ENCODE assay signal across 8 cellular contexts in the genomic region with DNA sequence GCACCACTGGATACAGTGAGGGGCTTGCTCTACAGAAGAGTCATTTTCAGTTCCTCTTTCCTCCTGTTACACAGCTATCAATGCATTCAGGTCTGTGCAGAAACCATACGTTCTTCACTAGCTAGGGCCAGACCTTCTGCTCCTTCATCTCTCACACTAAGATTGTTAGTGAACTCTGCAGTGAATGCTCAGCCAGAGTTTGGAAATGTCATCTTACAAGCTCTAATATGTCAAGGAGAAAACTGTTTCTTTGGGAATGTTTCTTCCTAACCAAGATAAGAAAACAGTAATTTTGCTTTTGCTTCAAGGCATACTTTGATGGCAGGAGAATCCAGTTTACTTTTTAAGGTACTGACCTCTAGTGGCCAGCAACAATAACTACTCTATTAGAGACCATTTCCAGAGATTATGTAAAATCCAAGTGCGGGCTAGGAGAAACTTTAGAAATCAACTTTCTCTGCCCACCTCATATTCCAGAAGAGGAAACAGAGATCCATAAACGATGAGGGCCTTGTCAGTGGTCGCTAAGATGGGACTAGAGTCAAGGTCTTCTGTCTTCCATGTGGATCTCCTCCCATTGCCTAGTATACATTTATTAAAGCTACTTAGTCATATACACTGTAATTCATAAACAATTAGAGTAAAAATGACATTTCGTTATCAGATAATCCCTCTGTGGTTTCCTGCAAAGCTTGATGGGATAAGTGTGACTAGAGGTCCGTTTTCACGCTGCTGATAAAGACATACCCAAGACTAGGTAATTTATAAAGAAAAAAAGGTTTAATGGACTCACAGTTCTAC. TPM values are rescaled to one million over a fixed set of nuclear protein-coding genes. Genes with fewer than 3 reads are reported as not detected.
DNase-seq lines count a peak whose midpoint lies in the region; ATAC-seq, FAIRE-seq and TF ChIP-seq lines count a peak whose summit lies in the region.

No MANE protein-coding gene starts in this region.

- H3K4me1 ChIP-seq in BE2C (peaks cover 3% of the 10 kb centered on the region), GM12878 (ENCODE audit: control insufficient read depth, insufficient read depth, low read length) (no peaks in the 10 kb centered on the region), testis (peaks cover 7% of the 10 kb centered on the region)

- no peaks in the 10 kb centered on the region for H3K27me3 ChIP-seq in BE2C
- no peaks in the 10 kb centered on the region for H3K27me3 ChIP-seq in GM12878 (replicated peaks in 1 of 2; ENCODE audit: control insufficient read depth in 2 of 2, insufficient read depth in 2 of 2, low read length in 1 of 2)
- H3K27me3 ChIP-seq in testis = no peaks in the 10 kb centered on the region

- no peak for TF ChIP-seq EP300 in GM12878 (IDR thresholded peaks at IDR 0.05; ENCODE audit: borderline replicate concordance in 1 of 2, control insufficient read depth in 1 of 2, low read depth in 2 of 2, low read length in 2 of 2)

- RAD21 ChIA-PET in GM12878 (lab: Charles Lee; ENCODE audit: unreplicated experiment) = interaction anchor here (0.8 to 2.2 kb wide), 7 partner anchors 13 to 227 kb away, joined by 3 to 8 read pairs (median 4); no protein-coding TSS in a partner anchor

- no peak overlapping the region for H2AFZ ChIP-seq in GM12878 (ENCODE audit: control insufficient read depth, low read depth, low read length)

- SMC1A ChIA-PET in GM12878 (lab: Charles Lee; ENCODE audit: uncharacterized antibody, unreplicated experiment) = interaction anchor here (0.6 to 1.8 kb wide), 7 partner anchors 13 to 229 kb away, joined by 3 to 12 read pairs (median 4); partner anchors contain the start of gene CC2D2A

- in situ Hi-C loops in GM12878 (cut with MboI) = loop anchor here (5.0 to 10.0 kb wide), 2 partner anchors 225 to 1803 kb away; no protein-coding TSS in a partner anchor

- TF ChIP-seq POLR2A in GM12878 (IDR thresholded peaks at IDR 0.05; ENCODE audit: low read depth, low read length) = no peak
- TF ChIP-seq POLR2A in testis (IDR thresholded peaks at IDR 0.05) = no peak

- FAIRE-seq in GM12878 (lab: Jason Lieb, UNC) = peak; percentile 88

- CTCF ChIA-PET in GM12878 (lab: Yijun Ruan, JAX) = interaction anchor here (0.6 to 5.7 kb wide), 28 partner anchors 8 to 1799 kb away, joined by 3 to 50 read pairs (median 4); partner anchors contain the start of genes C1QTNF7 and CC2D2A

- WGBS in GM12878 (ENCODE audit: insufficient coverage, insufficient replicate concordance, low lambda C conversion rate, missing lambda C conversion rate) = 10% methylated on average over 7 of the region's 7 CpGs
- 34 to 39% methylated on average over 7 of the region's 7 CpGs for WGBS in testis, 2 donors

- no peak overlapping the region for H3K27ac ChIP-seq in GM12878 (ENCODE audit: control insufficient read depth, insufficient read depth)
- no peak overlapping the region for H3K27ac ChIP-seq in testis

- no TSS peak for BruUV-seq in GM12878 (replicated peaks; lab: Mats Ljungman, UMichigan)

- H3K9ac ChIP-seq in GM12878 (ENCODE audit: control insufficient read depth, insufficient read depth, low read length) = no peak overlapping the region

- POLR2A ChIA-PET in GM12878 (lab: Charles Lee) = no interaction called here

- TF ChIP-seq CTCF in BE2C (IDR thresholded peaks at IDR 0.05; ENCODE audit: low read depth, low read length) (peak; percentile 78), GM12878 (IDR thresholded peaks at IDR 0.05 in 2 of 3, conservative IDR thresholded peaks at IDR 0.05 in 1 of 3; ENCODE audit: control insufficient read depth in 2 of 3, extremely low read depth in 1 of 3, insufficient read depth in 1 of 3, low read depth in 3 of 3, low read length in 3 of 3) (peak; percentile 66 to 71 (median 67)), testis (IDR thresholded peaks at IDR 0.05) (peak; percentile 73 to 82 (median 73))

- no peaks in the 10 kb centered on the region for H4K20me1 ChIP-seq in GM12878 (ENCODE audit: control insufficient read depth, insufficient read depth)

- H3K4me3 ChIP-seq in BE2C (ENCODE audit: low read depth, low read length) (no peak overlapping the region), GM12878 (no peak overlapping the region), testis (no peak overlapping the region)

- no peaks in the 10 kb centered on the region for H3K79me2 ChIP-seq in GM12878 (ENCODE audit: control insufficient read depth, insufficient read depth, low read length)

- no peaks in the 10 kb centered on the region; the same call in 1 of the 2 replicates for H3K9me3 ChIP-seq in BE2C
- no peaks in the 10 kb centered on the region for H3K9me3 ChIP-seq in GM12878 (replicated peaks; ENCODE audit: control insufficient read depth, insufficient read depth, low read length)
- no peaks in the 10 kb centered on the region for H3K9me3 ChIP-seq in testis

- DNase-seq in BE2C (no peak), NCI-H2081 treated with DMSO at 0.1 percent for 48 hours (lab: John Stamatoyannopoulos, UW) (peak; percentile 25), GM12878 (ENCODE audit: low read depth, low spot score) (peak; percentile 20), iris pigment epithelial cell (ENCODE audit: low read depth) (peak; percentile 70), testis (no peak)
- DNase-seq in stimulated activated CD4-positive, alpha-beta T cell treated with anti-CD3 and anti-CD28 coated beads, Interleukin-15, amount 100 ng/mL, for 24 hours = no peak

- H3K36me3 ChIP-seq in BE2C (no peaks in the 10 kb centered on the region), GM12878 (ENCODE audit: control insufficient read depth in 2 of 2, insufficient read depth in 2 of 2, low read length in 1 of 2) (no peaks in the 10 kb centered on the region), testis (ENCODE audit: low read depth, missing control alignments) (no peaks in the 10 kb centered on the region)

- TF ChIP-seq RAD21 in GM12878 (IDR thresholded peaks at IDR 0.05; ENCODE audit: insufficient read depth, low read depth, low read length) = peak; percentile 67

- ATAC-seq in GM18511 (IDR thresholded peaks at IDR 0.05; ENCODE audit: unreplicated experiment) (peak; percentile 98), HG02884 (IDR thresholded peaks at IDR 0.05; ENCODE audit: unreplicated experiment) (peak; percentile 99), GM12878 (peak; percentile 97)

- intact Hi-C loops in GM12878 (cut with micrococcal nuclease; ENCODE audit: unreplicated experiment) (loop anchor here (1.0 to 5.0 kb wide), 3 partner anchors 219 to 1800 kb away; no protein-coding TSS in a partner anchor), testis (cut with DNase I; ENCODE audit: low total_unique reads) (loop anchor here (5.0 kb wide), 1 partner anchor 215 kb away; no protein-coding TSS in a partner anchor)

- peak overlapping the region; percentile 26; the same call in 1 of the 2 replicates for H3K4me2 ChIP-seq in GM12878 (ENCODE audit: control insufficient read depth, insufficient read depth)

TF ChIP-seq in GM12878, 131 proteins besides CTCF, POLR2A, EP300 and RAD21 (continues in another document):
- TF ChIP-seq ELK1 (IDR thresholded peaks at IDR 0.05; ENCODE audit: low read depth, low read length) = no peak

RNA-seq across cellular contexts. Expression of gene CC2D2A, which starts 12.1 kb away (rescaled TPM):
- 11.5 TPM for polyA plus RNA-seq in BE2C (2012; ENCODE audit: insufficient read depth, insufficient read length, low read depth)
- 0.88 and 1.2 TPM in 2 replicates for total RNA-seq in GM12878 (2013; cell fraction: nucleolus; rRNA removed)
- total RNA-seq in GM12878 (2014; rRNA removed) = 0.06 and 0.49 TPM in 2 replicates
- 0.13 and 0.18 TPM in 2 replicates for total RNA-seq in GM12878 (2014; rRNA removed; fragmentation: Illumina TruSeq; extraction: Trizol)
- total RNA-seq in GM12878 (2021) = 0.64 and 0.67 TPM in 2 replicates
- polyA plus RNA-seq in GM12878 (2011; ENCODE audit: low read depth) = not detected
- polyA plus RNA-seq in GM12878 (2011; rRNA removed) = 0.04 and 0.20 TPM in 2 replicates
- polyA plus RNA-seq in GM12878 (2011; cell fraction: cytosol; rRNA removed) = not detected in 2 replicates
- 0.45 TPM in 1 of 2 replicates, not detected in the other for polyA plus RNA-seq in GM12878 (2011; cell fraction: nucleus; rRNA removed)
- 0.08 and 0.36 TPM in 2 replicates for polyA plus RNA-seq in GM12878 (2012)
- polyA plus RNA-seq in GM12878 (2014; fragmentation: Illumina TruSeq; extraction: Trizol) = 0.21 and 0.32 TPM in 2 replicates
- under 1 TPM; 0.26 to 0.43 TPM for polyA plus RNA-seq in GM12878 (2014; fragmentation: Nextera tagmentation; extraction: Ambion mirVana)
- 0.28 and 1.1 TPM in 2 replicates for polyA plus RNA-seq in GM12878 (2014; rRNA removed)
- under 1 TPM; 0.11 to 0.27 TPM for polyA plus RNA-seq in GM12878 (2016; fragmentation: Nextera tagmentation; extraction: Ambion mirVana)
- 0.41 TPM in 1 of 2 replicates, not detected in the other for polyA minus RNA-seq in GM12878 (2011; rRNA and poly(A)+ RNA removed)
- not detected in 2 replicates for polyA minus RNA-seq in GM12878 (2011; cell fraction: cytosol; rRNA and poly(A)+ RNA removed)
- not detected in 2 replicates for polyA minus RNA-seq in GM12878 (2011; cell fraction: nucleus; rRNA and poly(A)+ RNA removed)
- 10 to 100 TPM; 21.9 to 23.7 TPM for total RNA-seq in testis
- 16.9 TPM for polyA plus RNA-seq in testis (ENCODE audit: insufficient read depth, low read depth, low replicate concordance)

RNA-seq across cellular contexts. Expression of gene C1QTNF7, which starts 29.8 kb away (rescaled TPM):
- not detected for polyA plus RNA-seq in BE2C (2012; ENCODE audit: insufficient read depth, insufficient read length, low read depth)
- total RNA-seq in GM12878 (2013; cell fraction: nucleolus; rRNA removed) = not detected in 2 replicates
- not detected in 2 replicates for total RNA-seq in GM12878 (2014; rRNA removed)
- total RNA-seq in GM12878 (2014; rRNA removed; fragmentation: Illumina TruSeq; extraction: Trizol) = not detected in 2 replicates
- total RNA-seq in GM12878 (2021) = not detected in 2 replicates
- polyA plus RNA-seq in GM12878 (2011; ENCODE audit: low read depth) = not detected
- polyA plus RNA-seq in GM12878 (2011; rRNA removed) = not detected in 2 replicates
- polyA plus RNA-seq in GM12878 (2011; cell fraction: cytosol; rRNA removed) = not detected in 2 replicates
- not detected in 2 replicates for polyA plus RNA-seq in GM12878 (2011; cell fraction: nucleus; rRNA removed)
- polyA plus RNA-seq in GM12878 (2012) = not detected in 2 replicates
- polyA plus RNA-seq in GM12878 (2014; fragmentation: Illumina TruSeq; extraction: Trizol) = not detected in 2 replicates
- polyA plus RNA-seq in GM12878 (2014; fragmentation: Nextera tagmentation; extraction: Ambion mirVana) = not detected
- polyA plus RNA-seq in GM12878 (2014; rRNA removed) = not detected in 2 replicates
- not detected for polyA plus RNA-seq in GM12878 (2016; fragmentation: Nextera tagmentation; extraction: Ambion mirVana)
- polyA minus RNA-seq in GM12878 (2011; rRNA and poly(A)+ RNA removed) = not detected in 2 replicates
- not detected in 2 replicates for polyA minus RNA-seq in GM12878 (2011; cell fraction: cytosol; rRNA and poly(A)+ RNA removed)
- not detected in 2 replicates for polyA minus RNA-seq in GM12878 (2011; cell fraction: nucleus; rRNA and poly(A)+ RNA removed)
- total RNA-seq in testis = 1 to 10 TPM; 5.1 to 8.1 TPM
- polyA plus RNA-seq in testis (ENCODE audit: insufficient read depth, low read depth, low replicate concordance) = 1.7 TPM

Comparison
In these comparisons a context has a peak if more than half of its experiments do, and no peak if none do; other contexts are left out.
1. DNase-seq: peak in NCI-H2081 treated with DMSO at 0.1 percent for 48 hours (single experiment), GM12878 (single experiment) and iris pigment epithelial cell (single experiment); none in BE2C (single experiment), testis (single experiment) and stimulated activated CD4-positive, alpha-beta T cell treated with anti-CD3 and anti-CD28 coated beads, Interleukin-15, amount 100 ng/mL, for 24 hours (single experiment).
2. RNA of gene CC2D2A, which starts 12.1 kb away (total RNA-seq): 21.9 to 23.7 TPM in testis; 0.06 to 1.2 TPM in GM12878; every median in the first group is over 10 times any median in the second.
3. RNA of gene C1QTNF7, which starts 29.8 kb away (total RNA-seq): 5.1 to 8.1 TPM in testis; not detected in GM12878; every median in the first group is over 4 times any median in the second.
4. Peak in every context shown above with its lines, with median percentiles within 50 percentile points of each other: CTCF ChIP-seq and ATAC-seq.